ENCODE assay signal across 24 cellular contexts in genomic region chr12:131913666-131914065, GRCh38.
"Had no signal": no experiment of that assay in that cellular context is flagged by ENCODE, and none has a peak within 500 bp of the region (broad histone marks: within the 10 kb centered on the region; RNA-seq: fewer than 3 reads in every experiment).

No MANE protein-coding gene starts in this region.

- DNase-seq: kidney glomerular epithelial cell; left cardiac atrium; lower lobe of right lung; mammary epithelial cell; mesenchymal stem cell; naive thymus-derived CD8-positive, alpha-beta T cell; occipital lobe; stimulated activated CD4-positive, alpha-beta T cell treated with anti-CD3 and anti-CD28 coated beads, Interleukin-1b, Interleukin-23, amount 100 ng/mL, for 48 hours; stimulated activated CD4-positive, alpha-beta T cell treated with anti-CD3 and anti-CD28 coated beads, Interleukin-2, amount 100 ng/mL, for 48 hours; stimulated activated CD4-positive, alpha-beta T cell treated with anti-CD3 and anti-CD28 coated beads, Interleukin-4, amount 100 ng/mL, for 4 hours; stimulated activated CD8-positive, alpha-beta memory T cell treated with anti-CD3 and anti-CD28 coated beads, Interleukin-4, amount 100 ng/mL, for 48 hours; stimulated activated naive CD4-positive, alpha-beta T cell treated with Interleukin-2 at 50 U/mL for 16 hours; stimulated activated naive CD8-positive, alpha-beta T cell treated with anti-CD3 and anti-CD28 coated beads, Interleukin-15, amount 100 ng/mL, for 72 hours; substantia nigra had no signal

- H3K4me2 ChIP-seq: hepatocyte, smooth muscle cell had no signal

- H3K27ac ChIP-seq: hepatocyte, lower lobe of right lung, neutrophil, ovary, right lobe of liver, vagina had no signal

- ATAC-seq: lower lobe of right lung; naive thymus-derived CD8-positive, alpha-beta T cell; stimulated activated memory B cell treated with anti-CD40 and anti-IgM and Interleukin-4, amounts not matched to agents 10 μg/mL and 1 μg/mL and 100 μg/mL, for 72 hours; stimulated activated naive CD8-positive, alpha-beta T cell treated with anti-CD3 and anti-CD28 coated beads, Interleukin-15, amount 100 ng/mL, for 72 hours had no signal

- H2AFZ ChIP-seq: hepatocyte had no signal

- H3K27me3 ChIP-seq: hepatocyte, neutrophil, ovary, right atrium auricular region, right lobe of liver, tibial nerve, vagina had no signal

- H3K4me3 ChIP-seq: hepatocyte, lower lobe of right lung, ovary, right atrium auricular region, right lobe of liver, smooth muscle cell, tibial nerve, vagina had no signal

- H3K79me2 ChIP-seq: hepatocyte had no signal

- H3K4me1 ChIP-seq: right lobe of liver had no signal

- H3K9me3 ChIP-seq: lower lobe of right lung, neutrophil, ovary, right atrium auricular region, right lobe of liver, tibial nerve, vagina had no signal

- FAIRE-seq: keratinocyte had no signal
